Comparison of ENCODE assay signal across 11 cellular contexts in the genomic region with DNA sequence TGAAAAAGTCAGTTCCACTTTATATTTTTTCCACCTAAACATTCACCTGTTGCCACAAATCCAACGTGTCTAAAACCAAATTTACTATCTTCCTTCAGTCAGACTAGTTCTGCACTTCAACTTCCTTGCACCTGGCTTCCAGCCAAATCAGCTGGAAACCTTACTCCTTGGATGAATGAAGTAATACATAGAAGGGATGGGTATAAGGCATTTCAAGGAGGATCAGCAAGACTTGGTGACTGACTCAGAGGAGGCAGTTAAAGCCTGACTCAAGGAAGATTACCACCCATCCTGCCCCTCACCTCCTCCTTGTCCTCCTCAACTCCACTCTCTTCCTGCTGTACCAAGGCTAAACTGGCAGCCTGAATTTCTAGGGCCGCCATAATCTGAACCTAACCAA. TPM values are rescaled to one million over a fixed set of nuclear protein-coding genes. Genes with fewer than 3 reads are reported as not detected.
DNase-seq lines count a peak whose midpoint lies in the region; ATAC-seq and TF ChIP-seq lines count a peak whose summit lies in the region.
"Had no signal": no experiment of that assay in that cellular context is flagged by ENCODE, and none has a peak within 500 bp of the region (broad histone marks: within the 10 kb centered on the region; RNA-seq: fewer than 3 reads in every experiment).

No MANE protein-coding gene starts in this region.

- no peaks in the 10 kb centered on the region for H3K27me3 ChIP-seq in right cardiac atrium (ENCODE audit: control insufficient read depth, insufficient read depth)
- no peaks in the 10 kb centered on the region for H3K27me3 ChIP-seq in foreskin keratinocyte
- H3K27me3 ChIP-seq in uterus, result no peaks in the 10 kb centered on the region
- no peaks in the 10 kb centered on the region for H3K27me3 ChIP-seq in esophagus squamous epithelium
- H3K27me3 ChIP-seq: pancreas had no signal

- H3K4me3 Mint-ChIP-seq in nephron progenitor cell, result no peak overlapping the region
- H3K4me3 Mint-ChIP-seq: stimulated activated memory B cell treated with anti-CD40 and anti-IgM and Interleukin-4, amounts not matched to agents 10 μg/mL and 1 μg/mL and 100 μg/mL, for 72 hours had no signal

- no peaks in the 10 kb centered on the region for H3K9me3 Mint-ChIP-seq in nephron progenitor cell
- H3K9me3 Mint-ChIP-seq: stimulated activated memory B cell treated with anti-CD40 and anti-IgM and Interleukin-4, amounts not matched to agents 10 μg/mL and 1 μg/mL and 100 μg/mL, for 72 hours had no signal

- H3K27me3 Mint-ChIP-seq in nephron progenitor cell (ENCODE audit: low read depth, poor library complexity), result peaks cover 11% of the 10 kb centered on the region
- H3K27me3 Mint-ChIP-seq: stimulated activated memory B cell treated with anti-CD40 and anti-IgM and Interleukin-4, amounts not matched to agents 10 μg/mL and 1 μg/mL and 100 μg/mL, for 72 hours had no signal

- no peak for TF ChIP-seq POLR2A in uterus (IDR thresholded peaks at IDR 0.05)
- no peak for TF ChIP-seq POLR2A in esophagus squamous epithelium (IDR thresholded peaks at IDR 0.05)

- no peaks in the 10 kb centered on the region for H3K36me3 Mint-ChIP-seq in nephron progenitor cell (ENCODE audit: low read depth)
- H3K36me3 Mint-ChIP-seq: stimulated activated memory B cell treated with anti-CD40 and anti-IgM and Interleukin-4, amounts not matched to agents 10 μg/mL and 1 μg/mL and 100 μg/mL, for 72 hours had no signal

- H3K4me1 Mint-ChIP-seq in nephron progenitor cell, result no peaks in the 10 kb centered on the region
- H3K4me1 Mint-ChIP-seq: stimulated activated memory B cell treated with anti-CD40 and anti-IgM and Interleukin-4, amounts not matched to agents 10 μg/mL and 1 μg/mL and 100 μg/mL, for 72 hours had no signal

- peak in 1 of 2 donors; percentile 51 for ATAC-seq in right cardiac atrium
- no peak for ATAC-seq in left ventricle myocardium superior
- peak; percentile 91 for ATAC-seq in foreskin keratinocyte
- ATAC-seq: pancreas; stimulated activated memory B cell treated with anti-CD40 and anti-IgM and Interleukin-4, amounts not matched to agents 10 μg/mL and 1 μg/mL and 100 μg/mL, for 72 hours had no signal

- DNase-seq in right cardiac atrium (peak in 2 of 3 donors; percentile 46 to 48), left ventricle myocardium superior (no peak), SK-MEL-5 (ENCODE audit: low read depth, low spot score) (peak; percentile 68), foreskin keratinocyte (peak; percentile 79 to 80), uterus (peak; percentile 24 to 34), UCSD-AML1 (lab: John Stamatoyannopoulos, UW; ENCODE audit: unreplicated experiment) (no peak), esophagus squamous epithelium (lab: John Stamatoyannopoulos, UW) (no peak), nephron progenitor cell (no peak)
- DNase-seq: activated T-cell treated with anti-CD3 and anti-CD28 coated beads, Interleukin-2, amount 50 U/mL, for 1 hour had no signal

- no peak for TF ChIP-seq CTCF in foreskin keratinocyte (conservative IDR thresholded peaks at IDR 0.05)
- TF ChIP-seq CTCF in uterus (IDR thresholded peaks at IDR 0.05), result no peak
- TF ChIP-seq CTCF in esophagus squamous epithelium (IDR thresholded peaks at IDR 0.05), result no peak
- no peak for TF ChIP-seq CTCF in nephron progenitor cell (IDR thresholded peaks at IDR 0.05)

- H3K4me1 ChIP-seq in right cardiac atrium (ENCODE audit: control insufficient read depth, insufficient read depth, low read length), result peaks cover 2% of the 10 kb centered on the region
- no peaks in the 10 kb centered on the region for H3K4me1 ChIP-seq in foreskin keratinocyte
- H3K4me1 ChIP-seq in uterus, result no peaks in the 10 kb centered on the region
- H3K4me1 ChIP-seq in esophagus squamous epithelium, result peaks cover 0 to 5% (median 0%) of the 10 kb centered on the region in 3 donors
- H3K4me1 ChIP-seq: pancreas had no signal

- in situ Hi-C loops in SK-MEL-5 (cut with HindIII; ENCODE audit: low pct_unique_long_range_greater_than_20kb, low sequenced_read_pairs), result no loop called here

- WGBS in right cardiac atrium, result 54% methylated on average over 2 of the region's 2 CpGs
- WGBS in esophagus squamous epithelium, 2 donors, result 47 to 50% methylated on average over 2 of the region's 2 CpGs

- H3K9me3 ChIP-seq in right cardiac atrium (ENCODE audit: control insufficient read depth, low read length), result no peaks in the 10 kb centered on the region
- no peaks in the 10 kb centered on the region for H3K9me3 ChIP-seq in uterus
- H3K9me3 ChIP-seq in esophagus squamous epithelium, result no peaks in the 10 kb centered on the region
- H3K9me3 ChIP-seq: pancreas had no signal

- H3K36me3 ChIP-seq in uterus (no peaks in the 10 kb centered on the region), esophagus squamous epithelium (peaks cover 0 to 4% (median 0%) of the 10 kb centered on the region in 3 donors)
- H3K36me3 ChIP-seq: pancreas had no signal

- H3K27ac Mint-ChIP-seq in nephron progenitor cell, result no peak overlapping the region
- H3K27ac Mint-ChIP-seq: stimulated activated memory B cell treated with anti-CD40 and anti-IgM and Interleukin-4, amounts not matched to agents 10 μg/mL and 1 μg/mL and 100 μg/mL, for 72 hours had no signal

- H3K27ac ChIP-seq in right cardiac atrium (ENCODE audit: low read length) (no peak overlapping the region), foreskin keratinocyte (no peak overlapping the region), uterus (no peak overlapping the region), esophagus squamous epithelium (no peak overlapping the region)
- H3K27ac ChIP-seq: pancreas had no signal

- H3K4me3 ChIP-seq in right cardiac atrium (ENCODE audit: low read length) (no peak overlapping the region), uterus (no peak overlapping the region), esophagus squamous epithelium (no peak overlapping the region)
- H3K4me3 ChIP-seq: pancreas had no signal

- intact Hi-C loops in right cardiac atrium (cut with DNase I) (no loop called here), left ventricle myocardium superior (cut with micrococcal nuclease) (no loop called here), uterus (cut with DNase I; ENCODE audit: low total_unique reads) (no loop called here), esophagus squamous epithelium (cut with DNase I) (no loop called here)

RNA-seq across cellular contexts. Expression of gene QTRT2, which starts 37.1 kb away (rescaled TPM):
- total RNA-seq in right cardiac atrium (1 to 10 TPM; 7.0 to 9.4 (median 7.4) TPM), left ventricle myocardium superior (3.6 TPM), foreskin keratinocyte (23.4 and 27.9 TPM in 2 replicates), uterus (10 to 100 TPM in 3 of 4 donors, 1 to 10 TPM in 1; 2.4 to 54.5 (median 25.4) TPM), esophagus squamous epithelium (10 to 100 TPM in 3 of 4 donors, 1 to 10 TPM in 1; 7.5 to 18.2 (median 15.6) TPM)
- polyA plus RNA-seq in right cardiac atrium (3.4 TPM), foreskin keratinocyte (7.4 and 9.8 TPM in 2 replicates)
- 33.1 and 33.2 TPM in 2 replicates for total RNA-seq in SK-MEL-5 (2014; rRNA removed; shearing (Covaris generic))
- 19.1 and 27.7 TPM in 2 replicates for polyA plus RNA-seq in SK-MEL-5 (2015; cell fraction: cytosol; rRNA removed)
- polyA plus RNA-seq in SK-MEL-5 (2015; cell fraction: nucleus; rRNA removed), result 35.6 and 42.7 TPM in 2 replicates

RNA-seq across cellular contexts. Expression of gene CCDC191, which starts 37.3 kb away (rescaled TPM):
- total RNA-seq in right cardiac atrium, result 1 to 10 TPM; 1.8 to 3.1 (median 2.3) TPM
- 1.4 TPM for polyA plus RNA-seq in right cardiac atrium
- 0.99 TPM for total RNA-seq in left ventricle myocardium superior
- 0.32 and 0.61 TPM in 2 replicates for total RNA-seq in SK-MEL-5 (2014; rRNA removed; shearing (Covaris generic))
- polyA plus RNA-seq in SK-MEL-5 (2015; cell fraction: cytosol; rRNA removed), result 0.52 and 0.58 TPM in 2 replicates
- polyA plus RNA-seq in SK-MEL-5 (2015; cell fraction: nucleus; rRNA removed), result 9.3 and 17.8 TPM in 2 replicates
- 1.7 and 1.9 TPM in 2 replicates for total RNA-seq in foreskin keratinocyte
- 0.55 and 0.70 TPM in 2 replicates for polyA plus RNA-seq in foreskin keratinocyte
- total RNA-seq in uterus, result 1 to 10 TPM; 4.1 to 9.8 (median 7.0) TPM
- 1 to 10 TPM in 3 of 4 donors, under 1 TPM in 1; 0.92 to 3.6 (median 1.8) TPM for total RNA-seq in esophagus squamous epithelium

Comparison
In these comparisons a context has a peak if more than half of its experiments do, and no peak if none do; other contexts are left out.
1. DNase-seq: peak in right cardiac atrium (2 of 3), SK-MEL-5 (single experiment), foreskin keratinocyte (2 of 2) and uterus (2 of 2); none in left ventricle myocardium superior (single experiment), UCSD-AML1 (single experiment), esophagus squamous epithelium (single experiment) and nephron progenitor cell (single experiment).